ENCODE assay signal across 27 cellular contexts in genomic region chr9:16771352-16771751, GRCh38.
"Had no signal": no experiment of that assay in that cellular context is flagged by ENCODE, and none has a peak within 500 bp of the region (broad histone marks: within the 10 kb centered on the region; RNA-seq: fewer than 3 reads in every experiment).

No MANE protein-coding gene starts in this region.

- H3K4me3 ChIP-seq: esophagus squamous epithelium, gastroesophageal sphincter, heart left ventricle, hepatocyte, lower lobe of right lung, ovary, psoas muscle, sigmoid colon, spleen, suprapubic skin, transverse colon, upper lobe of right lung, uterus had no signal

- H3K4me2 ChIP-seq: hepatocyte had no signal

- H3K36me3 ChIP-seq: esophagus squamous epithelium, heart left ventricle, lower lobe of right lung, ovary, spleen, suprapubic skin, transverse colon, upper lobe of right lung, uterus had no signal

- ATAC-seq: effector memory CD8-positive, alpha-beta T cell; foreskin keratinocyte; gastroesophageal sphincter; heart left ventricle; left colon; left ventricle myocardium superior; lower lobe of right lung; naive thymus-derived CD8-positive, alpha-beta T cell; right cardiac atrium; stimulated activated naive B cell treated with anti-CD40 and anti-IgM and Interleukin-4, amounts not matched to agents 10 μg/mL and 1 μg/mL and 100 μg/mL, for 72 hours; upper lobe of right lung had no signal

- H3K27me3 Mint-ChIP-seq: effector memory CD8-positive, alpha-beta T cell; stimulated activated naive B cell treated with anti-CD40 and anti-IgM and Interleukin-4, amounts not matched to agents 10 μg/mL and 1 μg/mL and 100 μg/mL, for 72 hours; stimulated activated naive CD8-positive, alpha-beta T cell treated with anti-CD3 and anti-CD28 coated beads, Interleukin-15, Interleukin-2, amounts not matched to agents 100 ng/mL and 50 ng/mL, for 24 hours had no signal

- H3K27ac Mint-ChIP-seq: effector memory CD8-positive, alpha-beta T cell; naive thymus-derived CD8-positive, alpha-beta T cell; stimulated activated naive B cell treated with anti-CD40 and anti-IgM and Interleukin-4, amounts not matched to agents 10 μg/mL and 1 μg/mL and 100 μg/mL, for 72 hours; stimulated activated naive CD8-positive, alpha-beta T cell treated with anti-CD3 and anti-CD28 coated beads, Interleukin-15, Interleukin-2, amounts not matched to agents 100 ng/mL and 50 ng/mL, for 24 hours had no signal

- H3K4me1 Mint-ChIP-seq: naive thymus-derived CD8-positive, alpha-beta T cell; stimulated activated naive B cell treated with anti-CD40 and anti-IgM and Interleukin-4, amounts not matched to agents 10 μg/mL and 1 μg/mL and 100 μg/mL, for 72 hours had no signal

- H3K4me1 ChIP-seq: esophagus squamous epithelium, foreskin keratinocyte, heart left ventricle, lower lobe of right lung, spleen, suprapubic skin, transverse colon, upper lobe of right lung, uterus had no signal

- DNase-seq: cortex of kidney; effector memory CD8-positive, alpha-beta T cell; erythroblast; esophagus squamous epithelium; foreskin keratinocyte; heart left ventricle; kidney glomerular epithelial cell; left colon; left ventricle myocardium superior; lower lobe of right lung; naive thymus-derived CD8-positive, alpha-beta T cell; occipital lobe; ovary; posterior cingulate gyrus; psoas muscle; right cardiac atrium; sigmoid colon; spleen; stimulated activated CD4-positive, alpha-beta T cell treated with anti-CD3 and anti-CD28 coated beads, Interleukin-4, amount 100 ng/mL, for 4 hours; stimulated activated naive B cell treated with anti-CD40 and anti-IgM and Interleukin-4, amounts not matched to agents 10 μg/mL and 1 μg/mL and 100 μg/mL, for 72 hours; transverse colon; upper lobe of right lung; uterus had no signal

- H3K9me3 ChIP-seq: esophagus squamous epithelium, gastroesophageal sphincter, heart left ventricle, lower lobe of right lung, ovary, psoas muscle, sigmoid colon, spleen, suprapubic skin, transverse colon, upper lobe of right lung, uterus had no signal

- H2AFZ ChIP-seq: hepatocyte had no signal

- H3K27ac ChIP-seq: esophagus squamous epithelium, foreskin keratinocyte, gastroesophageal sphincter, heart left ventricle, hepatocyte, lower lobe of right lung, ovary, psoas muscle, sigmoid colon, spleen, suprapubic skin, transverse colon, upper lobe of right lung, uterus had no signal

- H3K4me3 Mint-ChIP-seq: effector memory CD8-positive, alpha-beta T cell; naive thymus-derived CD8-positive, alpha-beta T cell; stimulated activated naive B cell treated with anti-CD40 and anti-IgM and Interleukin-4, amounts not matched to agents 10 μg/mL and 1 μg/mL and 100 μg/mL, for 72 hours; stimulated activated naive CD8-positive, alpha-beta T cell treated with anti-CD3 and anti-CD28 coated beads, Interleukin-15, Interleukin-2, amounts not matched to agents 100 ng/mL and 50 ng/mL, for 24 hours had no signal

- H3K36me3 Mint-ChIP-seq: naive thymus-derived CD8-positive, alpha-beta T cell; stimulated activated naive B cell treated with anti-CD40 and anti-IgM and Interleukin-4, amounts not matched to agents 10 μg/mL and 1 μg/mL and 100 μg/mL, for 72 hours had no signal

- H3K9me3 Mint-ChIP-seq: stimulated activated naive CD8-positive, alpha-beta T cell treated with anti-CD3 and anti-CD28 coated beads, Interleukin-15, Interleukin-2, amounts not matched to agents 100 ng/mL and 50 ng/mL, for 24 hours had no signal

- H3K27me3 ChIP-seq: esophagus squamous epithelium, foreskin keratinocyte, gastroesophageal sphincter, hepatocyte, ovary, sigmoid colon, spleen, suprapubic skin, transverse colon, upper lobe of right lung, uterus had no signal
